8 cellular contexts compared by ENCODE assay signal in the genomic region with DNA sequence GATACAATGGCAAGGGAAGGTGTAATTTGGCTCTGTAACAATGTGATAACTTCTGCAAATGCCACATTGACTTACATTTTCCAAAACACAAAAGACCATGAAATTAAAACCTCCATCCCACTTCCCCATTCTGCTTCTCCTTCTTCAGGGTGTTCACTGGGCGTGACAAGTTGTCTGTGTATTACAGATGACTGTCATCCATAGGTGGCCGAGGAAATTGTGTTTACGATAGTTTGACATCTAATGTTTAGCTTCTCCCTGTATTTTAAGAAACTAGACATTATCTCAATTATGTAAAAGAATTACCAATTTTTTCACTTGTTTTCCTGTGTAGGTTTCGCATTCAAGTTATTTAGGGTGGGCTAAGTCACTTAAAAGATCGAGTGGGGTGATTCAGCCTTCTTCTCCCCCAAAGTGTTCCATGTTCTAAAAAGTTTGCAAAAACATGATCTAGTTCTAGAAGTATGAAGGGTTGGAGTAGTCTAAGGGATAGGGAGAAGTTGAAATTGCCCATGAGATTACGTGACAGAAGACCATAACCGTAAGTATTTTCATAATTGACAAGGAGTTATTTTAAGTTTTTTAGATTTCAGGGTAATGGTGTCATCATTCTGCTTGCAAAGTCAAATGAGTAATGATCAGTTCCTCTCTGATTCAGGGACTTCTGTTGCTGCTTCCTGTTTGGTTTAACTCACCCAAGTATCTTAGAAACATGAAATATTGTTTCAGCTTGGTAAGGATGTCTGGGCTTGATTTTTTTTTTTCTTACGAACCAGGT. TPM values are rescaled to one million over a fixed set of nuclear protein-coding genes. Genes with fewer than 3 reads are reported as not detected.
DNase-seq lines count a peak whose midpoint lies in the region; ATAC-seq, FAIRE-seq and TF ChIP-seq lines count a peak whose summit lies in the region.

No MANE protein-coding gene starts in this region.

- no peak overlapping the region for H3K27ac Mint-ChIP-seq in type B pancreatic cell

- no peak overlapping the region for H3K4me3 ChIP-seq in bronchial epithelial cell (ENCODE audit: low read depth, low read length)

- FAIRE-seq in GM18507 (lab: Jason Lieb, UNC) (peak; percentile 98), bronchial epithelial cell (lab: Jason Lieb, UNC) (no peak)

- H3K27me3 ChIP-seq in bronchial epithelial cell (ENCODE audit: control insufficient read depth, insufficient read depth, low read length) = no peaks in the 10 kb centered on the region

- DNase-seq in GM18507 (ENCODE audit: extremely low spot score, insufficient read length, low read depth) (peak; percentile 33), M059J (ENCODE audit: low read depth) (peak; percentile 84), bronchial epithelial cell (ENCODE audit: low read depth) (peak; percentile 89), pulmonary artery endothelial cell (ENCODE audit: low read depth, low spot score) (peak; percentile 7), NCI-H1694 (lab: John Stamatoyannopoulos, UW) (no peak), NCI-H524 treated with DMSO at 0.1 percent for 48 hours (lab: John Stamatoyannopoulos, UW) (no peak), type B pancreatic cell (ENCODE audit: extremely low spot score, unreplicated experiment) (no peak)

- H3K4me1 Mint-ChIP-seq in type B pancreatic cell (ENCODE audit: unreplicated experiment) = no peaks in the 10 kb centered on the region

- no peaks in the 10 kb centered on the region for H3K36me3 Mint-ChIP-seq in type B pancreatic cell

- H3K4me3 Mint-ChIP-seq in type B pancreatic cell = no peak overlapping the region

- TF ChIP-seq CTCF in bronchial epithelial cell (IDR thresholded peaks at IDR 0.05; ENCODE audit: insufficient read depth, low read length, severe bottlenecking) (no peak), type B pancreatic cell (conservative IDR thresholded peaks at IDR 0.05) (no peak)

- no peaks in the 10 kb centered on the region for H3K9me3 Mint-ChIP-seq in type B pancreatic cell

- H3K36me3 ChIP-seq in bronchial epithelial cell (ENCODE audit: control insufficient read depth, insufficient read depth, low read length) = no peaks in the 10 kb centered on the region

- peak; percentile 83 for ATAC-seq in GM21825 (IDR thresholded peaks at IDR 0.05; ENCODE audit: unreplicated experiment)

- H3K27me3 Mint-ChIP-seq in type B pancreatic cell = no peaks in the 10 kb centered on the region

RNA-seq across cellular contexts. Expression of a gene that starts 25.2 kb away (rescaled TPM):
- 1.5 and 2.8 TPM in 2 replicates for total RNA-seq in M059J (2014; rRNA removed; shearing (Covaris generic))
- total RNA-seq in bronchial epithelial cell = not detected in 2 replicates
- total RNA-seq in pulmonary artery endothelial cell = 0.07 TPM in 1 of 2 replicates, not detected in the other
- total RNA-seq in type B pancreatic cell (ENCODE audit: low replicate concordance) = 0.40 and 0.51 TPM in 2 replicates

Comparison
In these comparisons a context has a peak if more than half of its experiments do, and no peak if none do; other contexts are left out.
1. DNase-seq: peak in GM18507 (single experiment), M059J (single experiment), bronchial epithelial cell (single experiment) and pulmonary artery endothelial cell (single experiment); none in NCI-H1694 (single experiment), NCI-H524 treated with DMSO at 0.1 percent for 48 hours (single experiment) and type B pancreatic cell (single experiment).